1 cellular context compared by ENCODE assay signal in the genomic region with DNA sequence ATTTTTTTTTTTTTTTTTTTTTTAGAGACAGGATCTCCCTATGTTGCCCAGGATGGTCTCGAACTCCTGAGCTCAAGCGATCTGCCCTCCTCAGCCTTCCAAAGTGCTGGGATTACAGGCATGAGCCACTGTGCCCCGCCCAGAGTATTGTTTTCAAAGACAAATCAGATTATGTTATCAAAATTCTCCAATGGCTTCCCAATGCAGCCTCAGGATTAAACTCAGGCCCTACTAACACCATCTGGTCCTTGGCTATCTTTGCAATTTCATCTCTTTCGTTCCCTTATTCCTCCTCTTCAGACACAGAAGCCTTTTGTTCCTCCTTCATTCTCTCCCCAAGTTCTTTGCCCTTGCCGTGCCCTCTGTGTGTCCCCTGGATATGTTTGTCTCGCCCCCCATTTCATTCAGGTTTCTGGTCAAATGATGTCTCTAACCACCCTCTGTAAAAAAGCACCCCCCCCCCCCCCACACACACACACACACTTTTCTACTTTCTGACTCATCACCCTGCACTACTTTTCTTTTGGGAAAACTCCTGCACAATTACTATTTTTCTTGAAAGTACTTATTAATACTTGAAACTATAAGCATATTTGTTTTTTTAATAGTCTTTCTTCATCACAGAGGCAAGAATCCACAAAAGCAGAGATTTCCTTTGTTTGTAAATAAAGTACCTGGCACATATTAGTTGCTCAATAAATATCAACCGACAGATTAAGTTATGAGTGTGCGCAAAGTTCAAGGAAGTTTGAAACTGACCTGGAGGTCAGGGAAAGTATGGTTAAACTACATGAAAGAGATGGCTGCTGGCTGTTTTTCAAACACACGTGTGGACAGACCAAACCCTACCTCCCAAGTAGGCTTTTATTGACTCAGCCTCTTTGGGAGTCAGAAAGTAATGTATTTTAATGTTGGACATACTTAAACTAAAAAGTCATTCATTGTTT.
TF ChIP-seq lines count a peak whose summit lies in the region.

No MANE protein-coding gene starts in this region.

TF ChIP-seq in GM23338, 12 proteins besides CTCF, POLR2A, EP300 and RAD21 (continued from another document):
- TF ChIP-seq, protein P1, sequence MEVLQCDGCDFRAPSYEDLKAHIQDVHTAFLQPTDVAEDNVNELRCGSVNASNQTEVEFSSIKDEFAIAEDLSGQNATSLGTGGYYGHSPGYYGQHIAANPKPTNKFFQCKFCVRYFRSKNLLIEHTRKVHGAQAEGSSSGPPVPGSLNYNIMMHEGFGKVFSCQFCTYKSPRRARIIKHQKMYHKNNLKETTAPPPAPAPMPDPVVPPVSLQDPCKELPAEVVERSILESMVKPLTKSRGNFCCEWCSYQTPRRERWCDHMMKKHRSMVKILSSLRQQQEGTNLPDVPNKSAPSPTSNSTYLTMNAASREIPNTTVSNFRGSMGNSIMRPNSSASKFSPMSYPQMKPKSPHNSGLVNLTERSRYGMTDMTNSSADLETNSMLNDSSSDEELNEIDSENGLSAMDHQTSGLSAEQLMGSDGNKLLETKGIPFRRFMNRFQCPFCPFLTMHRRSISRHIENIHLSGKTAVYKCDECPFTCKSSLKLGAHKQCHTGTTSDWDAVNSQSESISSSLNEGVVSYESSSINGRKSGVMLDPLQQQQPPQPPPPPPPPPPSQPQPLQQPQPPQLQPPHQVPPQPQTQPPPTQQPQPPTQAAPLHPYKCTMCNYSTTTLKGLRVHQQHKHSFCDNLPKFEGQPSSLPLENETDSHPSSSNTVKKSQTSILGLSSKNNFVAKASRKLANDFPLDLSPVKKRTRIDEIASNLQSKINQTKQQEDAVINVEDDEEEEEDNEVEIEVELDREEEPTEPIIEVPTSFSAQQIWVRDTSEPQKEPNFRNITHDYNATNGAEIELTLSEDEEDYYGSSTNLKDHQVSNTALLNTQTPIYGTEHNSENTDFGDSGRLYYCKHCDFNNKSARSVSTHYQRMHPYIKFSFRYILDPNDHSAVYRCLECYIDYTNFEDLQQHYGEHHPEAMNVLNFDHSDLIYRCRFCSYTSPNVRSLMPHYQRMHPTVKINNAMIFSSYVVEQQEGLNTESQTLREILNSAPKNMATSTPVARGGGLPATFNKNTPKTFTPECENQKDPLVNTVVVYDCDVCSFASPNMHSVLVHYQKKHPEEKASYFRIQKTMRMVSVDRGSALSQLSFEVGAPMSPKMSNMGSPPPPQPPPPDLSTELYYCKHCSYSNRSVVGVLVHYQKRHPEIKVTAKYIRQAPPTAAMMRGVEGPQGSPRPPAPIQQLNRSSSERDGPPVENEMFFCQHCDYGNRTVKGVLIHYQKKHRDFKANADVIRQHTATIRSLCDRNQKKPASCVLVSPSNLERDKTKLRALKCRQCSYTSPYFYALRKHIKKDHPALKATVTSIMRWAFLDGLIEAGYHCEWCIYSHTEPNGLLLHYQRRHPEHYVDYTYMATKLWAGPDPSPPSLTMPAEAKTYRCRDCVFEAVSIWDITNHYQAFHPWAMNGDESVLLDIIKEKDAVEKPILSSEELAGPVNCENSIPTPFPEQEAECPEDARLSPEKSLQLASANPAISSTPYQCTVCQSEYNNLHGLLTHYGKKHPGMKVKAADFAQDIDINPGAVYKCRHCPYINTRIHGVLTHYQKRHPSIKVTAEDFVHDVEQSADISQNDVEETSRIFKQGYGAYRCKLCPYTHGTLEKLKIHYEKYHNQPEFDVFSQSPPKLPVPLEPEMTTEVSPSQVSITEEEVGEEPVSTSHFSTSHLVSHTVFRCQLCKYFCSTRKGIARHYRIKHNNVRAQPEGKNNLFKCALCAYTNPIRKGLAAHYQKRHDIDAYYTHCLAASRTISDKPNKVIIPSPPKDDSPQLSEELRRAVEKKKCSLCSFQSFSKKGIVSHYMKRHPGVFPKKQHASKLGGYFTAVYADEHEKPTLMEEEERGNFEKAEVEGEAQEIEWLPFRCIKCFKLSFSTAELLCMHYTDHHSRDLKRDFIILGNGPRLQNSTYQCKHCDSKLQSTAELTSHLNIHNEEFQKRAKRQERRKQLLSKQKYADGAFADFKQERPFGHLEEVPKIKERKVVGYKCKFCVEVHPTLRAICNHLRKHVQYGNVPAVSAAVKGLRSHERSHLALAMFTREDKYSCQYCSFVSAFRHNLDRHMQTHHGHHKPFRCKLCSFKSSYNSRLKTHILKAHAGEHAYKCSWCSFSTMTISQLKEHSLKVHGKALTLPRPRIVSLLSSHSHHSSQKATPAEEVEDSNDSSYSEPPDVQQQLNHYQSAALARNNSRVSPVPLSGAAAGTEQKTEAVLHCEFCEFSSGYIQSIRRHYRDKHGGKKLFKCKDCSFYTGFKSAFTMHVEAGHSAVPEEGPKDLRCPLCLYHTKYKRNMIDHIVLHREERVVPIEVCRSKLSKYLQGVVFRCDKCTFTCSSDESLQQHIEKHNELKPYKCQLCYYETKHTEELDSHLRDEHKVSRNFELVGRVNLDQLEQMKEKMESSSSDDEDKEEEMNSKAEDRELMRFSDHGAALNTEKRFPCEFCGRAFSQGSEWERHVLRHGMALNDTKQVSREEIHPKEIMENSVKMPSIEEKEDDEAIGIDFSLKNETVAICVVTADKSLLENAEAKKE (CRISPR knock-in tag; IDR thresholded peaks at IDR 0.05) = no peak
